7 cellular contexts compared by ENCODE assay signal in the genomic region with DNA sequence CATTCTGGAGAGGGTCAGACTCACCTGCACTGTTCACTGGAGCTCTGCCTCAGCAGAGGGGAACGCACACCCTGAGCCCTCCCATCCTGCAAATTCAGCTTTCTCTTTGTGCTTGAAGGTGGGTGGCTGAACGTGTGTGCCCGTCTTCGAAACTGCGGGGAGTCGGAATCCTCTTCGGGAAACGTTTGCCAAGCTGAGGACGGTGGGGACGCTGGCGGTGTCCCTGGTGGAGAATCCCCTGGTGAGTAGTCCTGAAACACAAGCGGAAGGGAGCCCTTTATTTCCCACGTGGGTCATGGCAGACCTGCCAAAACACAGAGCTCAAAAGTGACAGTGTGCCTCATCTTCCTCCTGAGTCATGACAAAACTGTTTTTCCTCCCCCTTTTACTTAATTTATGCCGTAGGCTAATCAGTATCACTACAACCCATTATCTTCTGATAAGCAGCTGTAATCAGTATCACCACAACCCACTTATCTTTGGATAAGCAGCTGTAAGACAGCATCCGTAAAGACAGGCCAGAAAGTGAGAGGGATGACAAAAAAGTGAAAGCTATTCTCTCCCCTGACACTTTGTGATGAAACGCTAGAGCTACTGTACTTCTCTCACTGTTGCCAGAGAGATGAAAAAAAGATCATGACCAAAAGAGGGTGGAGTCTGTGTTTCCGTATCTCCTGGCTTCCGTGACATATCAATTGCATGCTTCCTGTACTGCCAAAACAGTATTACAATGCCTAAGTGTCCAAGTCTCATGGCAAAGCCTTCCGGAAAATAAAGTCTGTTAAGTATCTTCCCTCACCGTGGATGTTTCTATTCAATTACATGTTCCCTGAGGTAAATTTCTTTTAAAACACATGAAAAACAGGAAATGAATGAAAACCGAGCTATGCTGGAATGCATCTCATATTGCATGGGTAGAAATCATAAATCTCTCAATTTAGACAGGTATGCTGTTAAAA.
DNase-seq lines count a peak whose midpoint lies in the region; ATAC-seq and TF ChIP-seq lines count a peak whose summit lies in the region.

No MANE protein-coding gene starts in this region.

- H3K9me3 Mint-ChIP-seq in endothelial cell (ENCODE audit: unreplicated experiment): no peaks in the 10 kb centered on the region

- peaks cover 61% of the 10 kb centered on the region for H3K4me1 Mint-ChIP-seq in endothelial cell (ENCODE audit: unreplicated experiment)

- TF ChIP-seq CTCF in endothelial cell (IDR thresholded peaks at IDR 0.05; ENCODE audit: unreplicated experiment): no peak
- no peak for TF ChIP-seq CTCF in spleen (IDR thresholded peaks at IDR 0.05 in 8 of 11, conservative IDR thresholded peaks at IDR 0.05 in 3 of 11)

- DNase-seq in activated CD4-positive, alpha-beta T cell treated with anti-CD3 and anti-CD28 coated beads for 4 hours: peak; percentile 48 to 49
- DNase-seq in endothelial cell (ENCODE audit: low spot score) (peak; percentile 20), spleen (peak; percentile 77), NCI-H1105 treated with DMSO at 0.1 percent for 48 hours (lab: John Stamatoyannopoulos, UW) (no peak), kidney glomerular epithelial cell (lab: John Stamatoyannopoulos, UW) (no peak)

- no peaks in the 10 kb centered on the region for H3K27me3 ChIP-seq in spleen (replicated peaks in 1 of 7)

- no peaks in the 10 kb centered on the region for H3K9me3 ChIP-seq in spleen

- H3K27ac Mint-ChIP-seq in endothelial cell (ENCODE audit: unreplicated experiment): peak overlapping the region; percentile 96

- no peak for TF ChIP-seq POLR2A in spleen (IDR thresholded peaks at IDR 0.05)

- intact Hi-C loops in spleen (cut with DNase I; ENCODE audit: low total_unique reads): no loop called here

- peak overlapping the region; percentile 19 to 65 (median 30) for H3K4me3 ChIP-seq in spleen

- peaks cover 2% of the 10 kb centered on the region for H3K27me3 Mint-ChIP-seq in endothelial cell (ENCODE audit: unreplicated experiment)

- peak overlapping the region; percentile 54 to 88 (median 86) for H3K27ac ChIP-seq in spleen

- ATAC-seq in GM19324 (IDR thresholded peaks at IDR 0.05; ENCODE audit: low FRiP score, unreplicated experiment) (peak; percentile 80), HG03159 (IDR thresholded peaks at IDR 0.05; ENCODE audit: unreplicated experiment) (peak; percentile 96)

- no peaks in the 10 kb centered on the region for H3K36me3 Mint-ChIP-seq in endothelial cell (ENCODE audit: low read depth, unreplicated experiment)

- peaks cover 3 to 27% (median 13%) of the 10 kb centered on the region in 6 donors for H3K4me1 ChIP-seq in spleen

- H3K4me3 Mint-ChIP-seq in endothelial cell (ENCODE audit: unreplicated experiment): peak overlapping the region; percentile 81

- no peaks in the 10 kb centered on the region for H3K36me3 ChIP-seq in spleen

- WGBS in spleen, 5 donors: 31 to 44% (median 34%) methylated on average over 21 of the region's 21 CpGs

Comparison
In these comparisons a context has a peak if more than half of its experiments do, and no peak if none do; other contexts are left out.
1. DNase-seq: peak in activated CD4-positive, alpha-beta T cell treated with anti-CD3 and anti-CD28 coated beads for 4 hours (2 of 2), endothelial cell (single experiment) and spleen (single experiment); none in NCI-H1105 treated with DMSO at 0.1 percent for 48 hours (single experiment) and kidney glomerular epithelial cell (single experiment).